ENCODE assay signal across 8 cellular contexts in the genomic region with DNA sequence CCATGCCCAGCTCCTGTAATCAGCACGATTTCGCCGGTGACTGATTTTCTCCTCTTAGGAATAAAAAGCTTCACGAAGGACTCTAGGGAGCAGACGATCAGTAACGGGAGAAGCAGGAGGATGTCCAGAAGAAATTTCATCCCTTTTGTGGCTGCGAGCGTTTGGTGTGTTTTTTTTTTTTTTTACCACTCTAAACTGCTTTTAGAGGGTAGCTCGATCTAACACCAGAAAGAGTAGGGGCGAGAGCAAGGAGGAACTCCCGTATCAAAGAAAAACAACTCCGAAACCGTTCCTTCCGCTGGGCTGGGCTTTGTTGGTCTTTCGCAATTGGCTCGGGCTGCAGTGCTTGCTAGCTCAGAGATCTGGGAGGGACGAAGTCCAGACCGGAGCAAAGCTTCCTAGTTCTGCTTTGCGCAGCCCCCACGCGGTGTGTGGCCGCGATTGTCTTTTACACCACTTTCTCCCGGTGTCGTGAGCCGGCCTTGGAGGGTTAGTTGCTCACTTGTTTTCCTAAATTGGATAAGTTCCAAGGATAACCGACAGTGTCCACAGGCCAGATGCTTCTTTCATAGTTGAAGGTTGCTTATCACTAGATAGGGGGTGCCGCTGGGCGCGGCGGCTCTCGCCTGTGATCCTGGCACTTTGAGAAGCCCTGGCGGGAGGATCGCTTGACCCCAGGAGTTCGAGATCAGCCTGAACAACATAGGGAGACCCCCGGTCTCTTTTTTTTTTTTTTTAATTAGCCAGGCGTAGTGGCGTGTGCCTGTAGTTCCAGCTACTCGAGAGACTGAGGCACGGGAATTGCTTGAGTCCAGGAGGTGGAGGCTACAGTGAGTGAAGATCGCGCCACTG. TPM values are rescaled to one million over a fixed set of nuclear protein-coding genes. Genes with fewer than 3 reads are reported as not detected.
DNase-seq lines count a peak whose midpoint lies in the region; ATAC-seq and TF ChIP-seq lines count a peak whose summit lies in the region.

A gene with protein sequence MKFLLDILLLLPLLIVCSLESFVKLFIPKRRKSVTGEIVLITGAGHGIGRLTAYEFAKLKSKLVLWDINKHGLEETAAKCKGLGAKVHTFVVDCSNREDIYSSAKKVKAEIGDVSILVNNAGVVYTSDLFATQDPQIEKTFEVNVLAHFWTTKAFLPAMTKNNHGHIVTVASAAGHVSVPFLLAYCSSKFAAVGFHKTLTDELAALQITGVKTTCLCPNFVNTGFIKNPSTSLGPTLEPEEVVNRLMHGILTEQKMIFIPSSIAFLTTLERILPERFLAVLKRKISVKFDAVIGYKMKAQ (minus strand): TSS at position 258 of the 852 bp plus-strand sequence. CDS start 118 bp downstream, at position 140.

- no peaks in the 10 kb centered on the region for H3K4me1 ChIP-seq in breast epithelium
- peaks cover 3 to 9% (median 4%) of the 10 kb centered on the region in 3 donors for H3K4me1 ChIP-seq in skeletal muscle tissue (ENCODE audit: control insufficient read depth in 3 of 3, insufficient read depth in 3 of 3, low read length in 3 of 3)

- intact Hi-C loops in breast epithelium (cut with DNase I; ENCODE audit: low total_unique reads), result loop anchor here (1.0 kb wide), 1 partner anchor 31 kb away; a partner anchor contains a TSS

- H3K27me3 ChIP-seq in breast epithelium (no peaks in the 10 kb centered on the region), skeletal muscle tissue (ENCODE audit: control insufficient read depth in 3 of 3, insufficient read depth in 3 of 3, low read length in 3 of 3) (no peaks in the 10 kb centered on the region)

- DNase-seq in ACHN (peak; percentile 92), NCI-H2196 treated with DMSO at 0.1 percent for 48 hours (lab: John Stamatoyannopoulos, UW; ENCODE audit: unreplicated experiment) (peak; percentile 50), breast epithelium (ENCODE audit: low spot score in 2 of 2) (peak; percentile 71 to 73)

- ATAC-seq in GM18870 (IDR thresholded peaks at IDR 0.05; ENCODE audit: unreplicated experiment) (peak; percentile 98), HG03135 (IDR thresholded peaks at IDR 0.05; ENCODE audit: unreplicated experiment) (peak; percentile 100)

- peaks cover 0 to 4% of the 10 kb centered on the region in 2 donors for H3K9me3 ChIP-seq in breast epithelium
- no peaks in the 10 kb centered on the region for H3K9me3 ChIP-seq in iPS-18c (ENCODE audit: control insufficient read depth, insufficient read depth, low read length)
- H3K9me3 ChIP-seq in skeletal muscle tissue (ENCODE audit: control insufficient read depth in 3 of 3, low read length in 3 of 3), result no peaks in the 10 kb centered on the region

- peak; percentile 28 for TF ChIP-seq POLR2A in breast epithelium (IDR thresholded peaks at IDR 0.05)

- in situ Hi-C loops in ACHN (cut with HindIII; ENCODE audit: low pct_ligation_motif_present, low pct_unique_long_range_greater_than_20kb, low sequenced_read_pairs), result no loop called here

- H3K27ac ChIP-seq in VCaP (peak within 1 kb of the TSS; percentile 88), breast epithelium (peak within 1 kb of the TSS; percentile 84 to 87), skeletal muscle tissue (ENCODE audit: low read depth, low read length) (peak within 1 kb of the TSS; percentile 68)

- H3K9ac ChIP-seq in skeletal muscle tissue (ENCODE audit: low read depth in 1 of 3, low read length in 3 of 3), result peak within 1 kb of the TSS; percentile 72 to 83 (median 79)

- H3K36me3 ChIP-seq in breast epithelium, result no peaks in the 10 kb centered on the region
- H3K36me3 ChIP-seq in skeletal muscle tissue (ENCODE audit: control insufficient read depth in 3 of 3, insufficient read depth in 3 of 3, low read length in 3 of 3), result no peaks in the 10 kb centered on the region

- H3K4me3 ChIP-seq in breast epithelium (peak within 1 kb of the TSS; percentile 58 to 80 (median 66)), iPS-18c (ENCODE audit: insufficient read depth, low read depth, low read length) (peak within 1 kb of the TSS; percentile 51), skeletal muscle tissue (ENCODE audit: low read length in 3 of 3) (peak within 1 kb of the TSS; percentile 77 to 94 (median 81))

- TF ChIP-seq CTCF in VCaP (conservative IDR thresholded peaks at IDR 0.05) (peak; percentile 44), breast epithelium (IDR thresholded peaks at IDR 0.05) (no peak)

RNA-seq across cellular contexts. Expression of the gene that starts here (rescaled TPM):
- total RNA-seq in breast epithelium (10 to 100 TPM; 48.7 to 95.7 (median 54.1) TPM), skeletal muscle tissue (28.2 TPM)

Comparison
In these comparisons a context has a peak if more than half of its experiments do, and no peak if none do; other contexts are left out.
1. Peak in every context shown above with its lines: DNase-seq, ATAC-seq, H3K4me3 ChIP-seq and H3K27ac ChIP-seq.